Comparison of ENCODE assay signal across 8 cellular contexts in the genomic region with DNA sequence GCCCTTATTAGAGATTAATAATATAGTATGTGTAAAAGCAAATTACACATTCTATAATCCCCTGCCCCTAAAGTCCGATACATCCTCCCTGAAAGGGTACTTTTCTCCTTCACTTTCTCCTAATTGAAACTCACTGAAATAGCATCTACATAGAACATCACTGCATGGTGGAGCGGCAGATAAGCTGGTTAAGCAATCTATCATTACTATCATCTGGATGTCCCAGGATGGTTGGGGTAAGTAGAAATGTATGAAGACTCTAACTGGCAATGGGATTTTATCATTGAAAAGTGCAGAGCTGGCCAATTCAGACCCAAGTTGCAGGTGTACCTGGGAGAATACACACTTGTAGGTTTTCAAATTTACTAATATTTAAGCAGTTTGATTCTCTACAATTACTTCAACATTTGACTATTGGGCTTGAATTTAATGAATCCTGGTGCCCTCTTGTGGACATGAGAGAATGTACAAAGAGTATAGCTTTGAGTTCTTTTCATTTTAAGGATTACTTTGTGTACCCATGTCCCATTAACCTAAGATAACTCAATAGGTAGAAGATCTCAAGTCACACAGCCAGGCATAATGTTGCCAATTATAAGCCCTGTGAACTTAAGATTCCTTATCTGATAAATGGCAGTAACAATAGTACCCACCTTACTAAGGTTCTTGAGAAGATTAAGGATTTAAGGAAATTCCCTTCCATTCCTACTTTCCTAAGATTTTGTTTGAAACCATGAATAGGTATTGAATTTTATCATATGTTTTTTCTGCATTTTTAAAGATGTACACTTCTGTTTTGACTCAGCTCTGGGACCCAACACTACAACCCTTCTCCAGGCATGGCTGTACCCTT.
DNase-seq lines count a peak whose midpoint lies in the region; ATAC-seq, FAIRE-seq and TF ChIP-seq lines count a peak whose summit lies in the region.

No MANE protein-coding gene starts in this region.

- no peak for ATAC-seq in HG03565 (IDR thresholded peaks at IDR 0.05; ENCODE audit: unreplicated experiment)

- H3K4me1 Mint-ChIP-seq in progenitor cell of endocrine pancreas (ENCODE audit: low read depth): no peaks in the 10 kb centered on the region

- no peaks in the 10 kb centered on the region for H3K36me3 Mint-ChIP-seq in progenitor cell of endocrine pancreas (ENCODE audit: insufficient read depth)

- FAIRE-seq in HTR-8/SVneo (lab: Jason Lieb, UNC): no peak

- H3K27ac Mint-ChIP-seq in progenitor cell of endocrine pancreas: no peak overlapping the region

- no peak overlapping the region for H3K4me3 ChIP-seq in fibroblast of mammary gland (ENCODE audit: control insufficient read depth, low read depth, low read length)

- no peaks in the 10 kb centered on the region for H3K27me3 Mint-ChIP-seq in progenitor cell of endocrine pancreas

- TF ChIP-seq CTCF in fibroblast of mammary gland (conservative IDR thresholded peaks at IDR 0.05; ENCODE audit: control insufficient read depth, insufficient read depth, low read depth, low read length) (peak; percentile 62), progenitor cell of endocrine pancreas (IDR thresholded peaks at IDR 0.05; ENCODE audit: unreplicated experiment) (peak; percentile 81)

- peak; percentile 62 for DNase-seq in DMS 273 (lab: John Stamatoyannopoulos, UW; ENCODE audit: unreplicated experiment)
- DNase-seq in DMS 273 treated with DMSO at 0.1 percent for 48 hours (lab: John Stamatoyannopoulos, UW): no peak
- DNase-seq in HTR-8/SVneo (ENCODE audit: insufficient read length, low spot score): peak; percentile 40
- peak; percentile 27 for DNase-seq in SHP77 treated with DMSO at 0.1 percent for 48 hours (lab: John Stamatoyannopoulos, UW)
- peak; percentile 65 for DNase-seq in fibroblast of mammary gland (ENCODE audit: low read depth)
- no peak for DNase-seq in progenitor cell of endocrine pancreas (ENCODE audit: low spot score, unreplicated experiment)
- no peak for DNase-seq in activated CD8-positive, alpha-beta memory T cell treated with anti-CD3 and anti-CD28 coated beads, Interleukin-2, amount 50 U/mL, for 48 hours

- no peaks in the 10 kb centered on the region for H3K9me3 Mint-ChIP-seq in progenitor cell of endocrine pancreas (ENCODE audit: low read depth)

- no peak overlapping the region for H3K4me3 Mint-ChIP-seq in progenitor cell of endocrine pancreas (ENCODE audit: low read depth)

Comparison
In these comparisons a context has a peak if more than half of its experiments do, and no peak if none do; other contexts are left out.
1. DNase-seq: peak in DMS 273 (single experiment), HTR-8/SVneo (single experiment), SHP77 treated with DMSO at 0.1 percent for 48 hours (single experiment) and fibroblast of mammary gland (single experiment); none in DMS 273 treated with DMSO at 0.1 percent for 48 hours (single experiment), progenitor cell of endocrine pancreas (single experiment) and activated CD8-positive, alpha-beta memory T cell treated with anti-CD3 and anti-CD28 coated beads, Interleukin-2, amount 50 U/mL, for 48 hours (single experiment).